Comparison of ENCODE assay signal across 8 cellular contexts in the genomic region with DNA sequence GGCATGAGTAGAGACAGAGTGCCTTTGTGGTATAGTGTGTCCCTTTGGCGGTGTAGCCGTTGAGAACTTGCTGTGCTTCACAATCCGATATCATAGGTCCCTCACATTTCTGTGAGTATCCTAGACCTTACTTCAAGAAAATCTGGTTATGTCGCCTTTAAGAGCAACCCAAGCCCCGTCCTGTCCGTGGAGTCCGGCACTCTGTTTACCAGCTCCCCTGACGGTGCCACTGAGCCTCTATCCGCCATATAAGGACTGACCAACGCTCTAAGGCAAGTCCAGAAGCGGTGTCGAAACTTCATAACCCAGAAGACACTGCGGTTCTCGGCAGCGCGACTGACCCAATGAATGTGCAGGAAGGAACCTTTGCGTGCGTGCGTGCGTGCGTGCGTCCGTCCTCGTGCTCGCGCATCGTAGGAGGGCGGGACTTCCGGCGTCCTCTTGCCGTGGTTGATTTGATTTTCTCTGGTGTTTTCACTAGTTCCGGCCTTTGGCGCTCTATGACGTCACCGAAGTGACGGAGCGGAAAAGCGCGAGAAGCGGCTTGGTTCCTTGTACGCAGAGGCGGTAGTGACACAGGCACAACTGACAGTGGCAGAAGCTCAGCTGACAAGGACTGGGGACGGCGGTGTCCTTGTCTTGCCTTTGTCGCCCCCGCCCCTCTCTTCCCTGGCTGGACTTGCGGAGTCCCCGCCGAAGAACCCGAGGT. TPM values are rescaled to one million over a fixed set of nuclear protein-coding genes. Genes with fewer than 3 reads are reported as not detected.
DNase-seq lines count a peak whose midpoint lies in the region; ATAC-seq and TF ChIP-seq lines count a peak whose summit lies in the region.

A gene (plus strand): TSS at position 555 of the 709 bp plus-strand sequence. CDS start 1,283 bp downstream, outside the sequence.
A gene (plus strand): TSS at position 555 of the 709 bp plus-strand sequence. CDS start 5,005 bp downstream, outside the sequence.

- peak within 1 kb of the TSS; percentile 70 to 82 for H3K4me3 ChIP-seq in vagina

- peak in 1 of 2 donors; percentile 31 for TF ChIP-seq POLR2A in vagina (IDR thresholded peaks at IDR 0.05)

- peak within 1 kb of the TSS; percentile 94 for H3K27ac ChIP-seq in vagina

- peaks cover 0 to 16% of the 10 kb centered on the region in 2 donors for H3K36me3 ChIP-seq in vagina

- ATAC-seq in GM18508 (IDR thresholded peaks at IDR 0.05; ENCODE audit: insufficient read depth, unreplicated experiment) (peak; percentile 94), HG02981 (IDR thresholded peaks at IDR 0.05; ENCODE audit: unreplicated experiment) (peak; percentile 95)

- H3K27me3 ChIP-seq in vagina = no peaks in the 10 kb centered on the region

- TF ChIP-seq CTCF in vagina (IDR thresholded peaks at IDR 0.05) = no peak

- H3K9me3 ChIP-seq in vagina = peaks cover 16% of the 10 kb centered on the region

- H3K4me1 ChIP-seq in vagina = peaks cover 18% of the 10 kb centered on the region

- intact Hi-C loops in vagina (cut with DNase I) = no loop called here

- peak; percentile 96 for DNase-seq in NCI-H2029 treated with DMSO at 0.1 percent for 48 hours (lab: John Stamatoyannopoulos, UW)
- peak; percentile 96 for DNase-seq in T1000 (lab: John Stamatoyannopoulos, UW)
- DNase-seq in astrocyte of the hippocampus (ENCODE audit: low read depth, low spot score) = peak; percentile 100
- peak; percentile 90 for DNase-seq in hepatic stellate cell (ENCODE audit: low spot score)
- DNase-seq in putamen (ENCODE audit: low spot score) = peak; percentile 99
- peak; percentile 99 for DNase-seq in vagina (ENCODE audit: extremely low spot score in 2 of 2)

RNA-seq across cellular contexts. Expression of the first gene that starts in this region (rescaled TPM):
- 8.6 TPM for total RNA-seq in vagina

RNA-seq across cellular contexts. Expression of the second gene that starts in this region (rescaled TPM):
- 3.2 TPM for total RNA-seq in vagina

Comparison
In these comparisons a context has a peak if more than half of its experiments do, and no peak if none do; other contexts are left out.
1. Peak in every context shown above with its lines: DNase-seq, ATAC-seq, H3K4me3 ChIP-seq and H3K27ac ChIP-seq.